ENCODE assay signal across 10 cellular contexts in genomic region chr2:37322368-37322767, GRCh38. TPM values are rescaled to one million over a fixed set of nuclear protein-coding genes. Genes with fewer than 3 reads are reported as not detected.
DNase-seq lines count a peak whose midpoint lies in the region; ATAC-seq and TF ChIP-seq lines count a peak whose summit lies in the region.
"Had no signal": no experiment of that assay in that cellular context is flagged by ENCODE, and none has a peak within 500 bp of the region (broad histone marks: within the 10 kb centered on the region; RNA-seq: fewer than 3 reads in every experiment).

No MANE protein-coding gene starts in this region.

- POLR2A ChIA-PET in naive thymus-derived CD4-positive, alpha-beta T cell (lab: Charles Lee), result interaction anchor here (0.6 to 2.0 kb wide), 5 partner anchors 8 to 330 kb away, joined by 3 to 9 read pairs (median 3); no protein-coding TSS in a partner anchor

- TF ChIP-seq CTCF in brain (conservative IDR thresholded peaks at IDR 0.05) (no peak), endothelial cell (IDR thresholded peaks at IDR 0.05; ENCODE audit: unreplicated experiment) (no peak)

- no peaks in the 10 kb centered on the region for H3K9me2 ChIP-seq in Karpas-422 (replicated peaks; ENCODE audit: insufficient read depth, low read length)

- H3K36me3 ChIP-seq in BLaER1 treated with 17β-estradiol and CSF1 and Interleukin-3, amounts not matched to agents 10 nM and 100 nM, result peaks cover 0 to 19% (median 0%) of the 10 kb centered on the region in 11 experiments; a peak in 3 of 22 replicates
- H3K36me3 ChIP-seq in Karpas-422 (ENCODE audit: insufficient read depth, low read length), result no peaks in the 10 kb centered on the region
- peaks cover 0 to 3% (median 0%) of the 10 kb centered on the region in 3 experiments for H3K36me3 ChIP-seq in naive thymus-derived CD4-positive, alpha-beta T cell (ENCODE audit: control insufficient read depth in 2 of 3, insufficient read depth in 3 of 3, low read length in 3 of 3)

- intact Hi-C loops in naive thymus-derived CD4-positive, alpha-beta T cell (cut with micrococcal nuclease), result loop anchor here (2.0 to 10.0 kb wide), 8 partner anchors 14 to 1802 kb away; partner anchors contain the start of genes GPATCH11 (in 2 of the 2), HEATR5B (in 2 of the 2), CDC42EP3 (in 1 of the 2) and SOS1 (in 1 of the 2)

- DNase-seq in Karpas-422 (no peak), NCI-H748 treated with DMSO at 0.1 percent for 48 hours (lab: John Stamatoyannopoulos, UW) (no peak), endothelial cell (ENCODE audit: low spot score) (no peak)
- no peak for DNase-seq in naive thymus-derived CD4-positive, alpha-beta T cell
- DNase-seq: cortex of kidney, NCI-H1092 treated with DMSO at 0.1 percent for 48 hours had no signal

- H3K9me3 Mint-ChIP-seq in brain (peaks cover 0 to 4% (median 0%) of the 10 kb centered on the region in 5 experiments), endothelial cell (ENCODE audit: unreplicated experiment) (no peaks in the 10 kb centered on the region)
- no peaks in the 10 kb centered on the region for H3K9me3 Mint-ChIP-seq in naive thymus-derived CD4-positive, alpha-beta T cell

- H3K27ac Mint-ChIP-seq in brain (peak overlapping the region in 1 of 5 experiments; percentile 38), endothelial cell (ENCODE audit: unreplicated experiment) (no peak overlapping the region)
- peak overlapping the region in 2 of 9 donors; percentile 44 to 93 for H3K27ac Mint-ChIP-seq in naive thymus-derived CD4-positive, alpha-beta T cell

- peak overlapping the region; percentile 98 to 100 (median 99) for H3K4me3 Mint-ChIP-seq in brain
- H3K4me3 Mint-ChIP-seq in naive thymus-derived CD4-positive, alpha-beta T cell, result peak overlapping the region in 6 of 10 donors; percentile 22 to 99 (median 76)
- H3K4me3 Mint-ChIP-seq in endothelial cell (ENCODE audit: unreplicated experiment), result no peak overlapping the region

- H3K36me3 Mint-ChIP-seq in brain (no peaks in the 10 kb centered on the region), endothelial cell (ENCODE audit: low read depth, unreplicated experiment) (no peaks in the 10 kb centered on the region)
- H3K36me3 Mint-ChIP-seq in naive thymus-derived CD4-positive, alpha-beta T cell, result peaks cover 0 to 14% (median 4%) of the 10 kb centered on the region in 5 donors

- H3K27me3 ChIP-seq in BLaER1 treated with 17β-estradiol and CSF1 and Interleukin-3, amounts not matched to agents 10 nM and 100 nM, result peaks cover 37 to 49% (median 46%) of the 10 kb centered on the region in 11 experiments
- no peaks in the 10 kb centered on the region for H3K27me3 ChIP-seq in Karpas-422 (ENCODE audit: low read length)
- no peaks in the 10 kb centered on the region for H3K27me3 ChIP-seq in naive thymus-derived CD4-positive, alpha-beta T cell (ENCODE audit: control insufficient read depth in 2 of 2, insufficient read depth in 2 of 2, low read length in 2 of 2)

- peaks cover 0 to 62% (median 24%) of the 10 kb centered on the region in 11 experiments; a peak in 12 of 22 replicates for H4K20me1 ChIP-seq in BLaER1 treated with 17β-estradiol and CSF1 and Interleukin-3, amounts not matched to agents 10 nM and 100 nM
- peaks cover 4% of the 10 kb centered on the region; the same call in 1 of the 2 replicates for H4K20me1 ChIP-seq in Karpas-422 (ENCODE audit: insufficient read depth, low read depth, low read length)

- CTCF ChIA-PET in naive thymus-derived CD4-positive, alpha-beta T cell (lab: Charles Lee), result interaction anchor here (1.4 kb wide), 1 partner anchor 14 kb away, joined by 4 read pairs; no protein-coding TSS in a partner anchor

- ATAC-seq in naive thymus-derived CD4-positive, alpha-beta T cell, result no peak
- ATAC-seq in GM18519 (IDR thresholded peaks at IDR 0.05; ENCODE audit: low FRiP score, unreplicated experiment), result no peak
- no peak for ATAC-seq in GM21367 (IDR thresholded peaks at IDR 0.05; ENCODE audit: unreplicated experiment)

- no peak overlapping the region for H3K27ac ChIP-seq in BLaER1 treated with 17β-estradiol and CSF1 and Interleukin-3, amounts not matched to agents 10 nM and 100 nM
- no peak overlapping the region for H3K27ac ChIP-seq in Karpas-422 (ENCODE audit: low read length)
- H3K27ac ChIP-seq in naive thymus-derived CD4-positive, alpha-beta T cell (ENCODE audit: low read depth, low read length), result peak overlapping the region; percentile 73

- H2AFZ ChIP-seq in Karpas-422 (ENCODE audit: low read length), result no peak overlapping the region

- peak overlapping the region in 1 of 10 experiments; percentile 69; a peak in 2 of 20 replicates for H3K4me3 ChIP-seq in BLaER1 treated with 17β-estradiol and CSF1 and Interleukin-3, amounts not matched to agents 10 nM and 100 nM
- H3K4me3 ChIP-seq in Karpas-422 (ENCODE audit: low read length), result no peak overlapping the region
- peak overlapping the region; percentile 1 for H3K4me3 ChIP-seq in naive thymus-derived CD4-positive, alpha-beta T cell (ENCODE audit: low read length)

- H3K9me3 ChIP-seq in BLaER1 treated with 17β-estradiol and CSF1 and Interleukin-3, amounts not matched to agents 10 nM and 100 nM (replicated peaks in 1 of 11), result no peaks in the 10 kb centered on the region
- H3K9me3 ChIP-seq in Karpas-422 (ENCODE audit: low read length), result no peaks in the 10 kb centered on the region
- no peaks in the 10 kb centered on the region for H3K9me3 ChIP-seq in naive thymus-derived CD4-positive, alpha-beta T cell (ENCODE audit: control insufficient read depth in 2 of 3, low read length in 3 of 3)

- H3K4me1 Mint-ChIP-seq in brain (peaks cover 76% of the 10 kb centered on the region), endothelial cell (ENCODE audit: unreplicated experiment) (peaks cover 44% of the 10 kb centered on the region)
- H3K4me1 Mint-ChIP-seq in naive thymus-derived CD4-positive, alpha-beta T cell, result peaks cover 36 to 75% (median 57%) of the 10 kb centered on the region in 7 donors

- H3K27me3 Mint-ChIP-seq in brain, result peaks cover 28% of the 10 kb centered on the region
- H3K27me3 Mint-ChIP-seq in naive thymus-derived CD4-positive, alpha-beta T cell, result peaks cover 0 to 48% (median 11%) of the 10 kb centered on the region in 5 donors
- peaks cover 7% of the 10 kb centered on the region for H3K27me3 Mint-ChIP-seq in endothelial cell (ENCODE audit: unreplicated experiment)

- no peaks in the 10 kb centered on the region for H3K79me2 ChIP-seq in Karpas-422 (ENCODE audit: low read length)

- H3K9ac ChIP-seq in BLaER1 treated with 17β-estradiol and CSF1 and Interleukin-3, amounts not matched to agents 10 nM and 100 nM, result no peak overlapping the region; a peak in 1 of 22 replicates
- no peak overlapping the region for H3K9ac ChIP-seq in Karpas-422 (ENCODE audit: low read length)

- peak overlapping the region; percentile 6 to 90 (median 78); a peak in 19 of 22 replicates for H3K4me2 ChIP-seq in BLaER1 treated with 17β-estradiol and CSF1 and Interleukin-3, amounts not matched to agents 10 nM and 100 nM
- peak overlapping the region; percentile 85 for H3K4me2 ChIP-seq in Karpas-422 (ENCODE audit: low read depth, low read length, poor library complexity, severe bottlenecking)

- H3K4me1 ChIP-seq in BLaER1 treated with 17β-estradiol and CSF1 and Interleukin-3, amounts not matched to agents 10 nM and 100 nM, result peaks cover 19 to 67% (median 34%) of the 10 kb centered on the region in 10 experiments; a peak in 18 of 20 replicates
- H3K4me1 ChIP-seq in Karpas-422 (ENCODE audit: low read length), result peaks cover 39% of the 10 kb centered on the region
- peaks cover 30 to 31% of the 10 kb centered on the region in 2 donors for H3K4me1 ChIP-seq in naive thymus-derived CD4-positive, alpha-beta T cell (ENCODE audit: control insufficient read depth in 2 of 2, insufficient read depth in 2 of 2, low read length in 2 of 2)

RNA-seq across cellular contexts. Expression of gene PRKD3, which starts 2.3 kb away (rescaled TPM):
- 10.8 and 20.8 TPM in 2 replicates for total RNA-seq in Karpas-422 (2014; rRNA removed; shearing (Covaris generic); ENCODE audit: low replicate concordance)
- 10.8 TPM for polyA plus RNA-seq in brain (ENCODE audit: insufficient read depth, low read depth, low replicate concordance)
- total RNA-seq in naive thymus-derived CD4-positive, alpha-beta T cell, result 10 to 100 TPM; 12.8 to 47.3 (median 46.4) TPM
- polyA plus RNA-seq in naive thymus-derived CD4-positive, alpha-beta T cell, result 10 to 100 TPM; 31.5 to 37.4 TPM
- total RNA-seq in endothelial cell (ENCODE audit: unreplicated experiment), result 71.3 TPM

RNA-seq across cellular contexts. Expression of gene QPCT, which starts 22.1 kb away (rescaled TPM):
- total RNA-seq in Karpas-422 (2014; rRNA removed; shearing (Covaris generic); ENCODE audit: low replicate concordance), result 4.8 and 8.8 TPM in 2 replicates
- polyA plus RNA-seq in brain (ENCODE audit: insufficient read depth, low read depth, low replicate concordance), result 74.2 TPM
- total RNA-seq in naive thymus-derived CD4-positive, alpha-beta T cell, result 10 to 100 TPM in 1 of 5 experiments, 1 to 10 TPM in 1, under 1 TPM in 3; 0.36 to 15.1 (median 0.86) TPM
- under 1 TPM; 0.39 to 0.56 TPM for polyA plus RNA-seq in naive thymus-derived CD4-positive, alpha-beta T cell
- 50.6 TPM for total RNA-seq in endothelial cell (ENCODE audit: unreplicated experiment)
